23 cellular contexts compared by ENCODE assay signal in genomic region chr3:189792046-189792929, GRCh38.
"Had no signal": no experiment of that assay in that cellular context is flagged by ENCODE, and none has a peak within 500 bp of the region (broad histone marks: within the 10 kb centered on the region; RNA-seq: fewer than 3 reads in every experiment).

No MANE protein-coding gene starts in this region.

- H3K27ac Mint-ChIP-seq: activated CD4-positive, alpha-beta T cell treated with anti-CD3 and anti-CD28 coated beads, Interleukin-2, amount 10 ng/mL, durations not matched to agents 24 days and 14 days; activated naive CD8-positive, alpha-beta T cell; activated T-cell treated with anti-CD3 and anti-CD28 coated beads, Interleukin-2, amount 50 U/mL, for 72 hours; naive thymus-derived CD4-positive, alpha-beta T cell; stimulated activated effector memory CD8-positive, alpha-beta T cell treated with anti-CD3 and anti-CD28 coated beads, Interleukin-12 subunit alpha, Interleukin-12 subunit beta, amount 100 ng/mL, for 72 hours had no signal

- H3K36me3 Mint-ChIP-seq: activated naive CD8-positive, alpha-beta T cell; naive thymus-derived CD4-positive, alpha-beta T cell; stimulated activated effector memory CD8-positive, alpha-beta T cell treated with anti-CD3 and anti-CD28 coated beads, Interleukin-12 subunit alpha, Interleukin-12 subunit beta, amount 100 ng/mL, for 72 hours had no signal

- H3K27me3 Mint-ChIP-seq: activated naive CD8-positive, alpha-beta T cell had no signal

- H3K27me3 ChIP-seq: body of pancreas, hepatocyte, neutrophil, thyroid gland had no signal

- H3K9me3 Mint-ChIP-seq: activated T-cell treated with anti-CD3 and anti-CD28 coated beads, Interleukin-2, amount 50 U/mL, for 72 hours; central memory CD8-positive, alpha-beta T cell; naive thymus-derived CD4-positive, alpha-beta T cell; stimulated activated effector memory CD8-positive, alpha-beta T cell treated with anti-CD3 and anti-CD28 coated beads, Interleukin-12 subunit alpha, Interleukin-12 subunit beta, amount 100 ng/mL, for 72 hours had no signal

- FAIRE-seq: endothelial cell of umbilical vein, TTC549 had no signal

- H3K4me1 ChIP-seq: parathyroid adenoma, thyroid gland had no signal

- DNase-seq: activated CD4-positive, alpha-beta T cell treated with anti-CD3 and anti-CD28 coated beads, Interleukin-2, amount 10 ng/mL, durations not matched to agents 24 days and 14 days; activated CD4-positive, CD25-positive, alpha-beta regulatory T cell; activated CD8-positive, alpha-beta memory T cell treated with anti-CD3 and anti-CD28 coated beads, Interleukin-2, amount 50 U/mL, for 48 hours; activated gamma-delta T cell; activated T-cell treated with anti-CD3 and anti-CD28 coated beads, Interleukin-2, amount 50 U/mL, for 72 hours; amygdala; body of pancreas; effector CD4-positive, alpha-beta T cell; islet precursor cell; mucosa of descending colon; naive thymus-derived CD4-positive, alpha-beta T cell; T-helper 2 cell; thyroid gland had no signal

- ATAC-seq: activated T-cell treated with anti-CD3 and anti-CD28 coated beads, Interleukin-2, amount 50 U/mL, for 72 hours; body of pancreas; left lobe of liver; mucosa of descending colon; naive thymus-derived CD4-positive, alpha-beta T cell; stimulated activated effector memory CD8-positive, alpha-beta T cell treated with anti-CD3 and anti-CD28 coated beads, Interleukin-12 subunit alpha, Interleukin-12 subunit beta, amount 100 ng/mL, for 72 hours had no signal

- H3K4me3 ChIP-seq: body of pancreas, coronary artery, hepatocyte, mucosa of descending colon, thyroid gland had no signal

- H3K4me3 Mint-ChIP-seq: activated CD4-positive, alpha-beta T cell treated with anti-CD3 and anti-CD28 coated beads, Interleukin-2, amount 10 ng/mL, durations not matched to agents 24 days and 14 days; activated naive CD8-positive, alpha-beta T cell; activated T-cell treated with anti-CD3 and anti-CD28 coated beads, Interleukin-2, amount 50 U/mL, for 72 hours; central memory CD8-positive, alpha-beta T cell; naive thymus-derived CD4-positive, alpha-beta T cell; stimulated activated effector memory CD8-positive, alpha-beta T cell treated with anti-CD3 and anti-CD28 coated beads, Interleukin-12 subunit alpha, Interleukin-12 subunit beta, amount 100 ng/mL, for 72 hours had no signal

- H3K27ac ChIP-seq: body of pancreas, coronary artery, hepatocyte, neutrophil, parathyroid adenoma, thyroid gland had no signal

- H3K9me3 ChIP-seq: body of pancreas, mucosa of descending colon, neutrophil, thyroid gland had no signal

- H3K36me3 ChIP-seq: neutrophil, thyroid gland had no signal
